In the genomic region with DNA sequence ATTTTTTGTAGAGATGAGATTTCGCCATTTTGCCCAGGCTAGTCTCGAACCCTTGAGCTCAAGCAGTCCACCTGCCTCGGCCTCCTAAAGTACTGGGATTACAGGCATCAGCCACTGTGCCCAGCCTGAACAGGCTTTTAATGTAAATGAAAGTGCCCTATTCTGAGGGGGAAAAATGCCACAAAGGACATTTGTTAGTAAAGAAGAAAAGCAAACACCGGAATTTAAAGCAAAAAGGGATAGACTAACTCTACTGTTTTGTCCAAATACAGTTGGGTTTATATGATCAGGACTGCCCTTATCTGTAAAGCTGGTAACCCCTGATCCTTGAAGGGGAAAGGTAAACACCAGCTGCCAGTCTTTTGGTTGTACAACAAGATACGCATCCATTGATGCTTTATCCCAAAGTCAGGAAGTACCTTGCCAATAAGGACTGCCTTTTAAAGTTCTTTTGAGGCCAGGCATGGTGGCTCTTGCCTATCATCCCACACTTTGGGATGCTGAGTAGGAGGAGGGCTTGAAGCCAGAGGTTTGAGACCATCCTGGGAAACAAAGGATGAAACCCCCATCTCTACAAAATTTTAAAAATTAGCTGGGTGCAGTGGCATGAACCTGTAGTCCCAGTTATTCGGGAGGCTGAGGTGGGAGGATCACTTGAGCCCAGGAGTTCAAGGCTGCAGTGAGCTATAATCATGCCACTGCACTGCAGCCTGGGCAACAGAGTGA, we compare ENCODE assay signal across 26 cellular contexts. TPM values are rescaled to one million over a fixed set of nuclear protein-coding genes. Genes with fewer than 3 reads are reported as not detected.
DNase-seq lines count a peak whose midpoint lies in the region; TF ChIP-seq lines count a peak whose summit lies in the region.
"Had no signal": no experiment of that assay in that cellular context is flagged by ENCODE, and none has a peak within 500 bp of the region (broad histone marks: within the 10 kb centered on the region; RNA-seq: fewer than 3 reads in every experiment).

No MANE protein-coding gene starts in this region.

- H3F3A ChIP-seq in Loucy (ENCODE audit: low read depth) = no peaks in the 10 kb centered on the region

- H3K9ac ChIP-seq in Loucy (ENCODE audit: low read depth, low read length, poor library complexity, severe bottlenecking) = no peak overlapping the region

- no peak overlapping the region for H3K27ac Mint-ChIP-seq in activated CD4-positive, alpha-beta memory T cell treated with anti-CD3 and anti-CD28 coated beads, Interleukin-2, amount 10 ng/mL, durations not matched to agents 7 days and 5 days
- H3K27ac Mint-ChIP-seq: HFFc6, T-cell had no signal

- H3K9me3 ChIP-seq in Loucy (ENCODE audit: insufficient read depth, low read depth, low read length) (no peaks in the 10 kb centered on the region), WERI-Rb-1 (ENCODE audit: severe bottlenecking) (no peaks in the 10 kb centered on the region)
- H3K9me3 ChIP-seq: HAP-1, MG63, SJSA1 had no signal

- H3K4me2 ChIP-seq in Loucy (ENCODE audit: low read depth, low read length, poor library complexity, severe bottlenecking) = no peak overlapping the region

- H3K4me3 ChIP-seq in Loucy (ENCODE audit: low read length, poor library complexity, severe bottlenecking) (no peak overlapping the region), WERI-Rb-1 (ENCODE audit: low read depth, low read length) (no peak overlapping the region)
- H3K4me3 ChIP-seq: HAP-1, MG63, SJSA1 had no signal

- H2AFZ ChIP-seq in Loucy (ENCODE audit: low read length) = 0 out of 2 replicates have a peak overlapping the region, but pooled peaks have one; percentile 60

- H3K36me3 ChIP-seq in Loucy (ENCODE audit: insufficient read depth, low read length) (no peaks in the 10 kb centered on the region), WERI-Rb-1 (no peaks in the 10 kb centered on the region)
- H3K36me3 ChIP-seq: HAP-1, MG63, SJSA1 had no signal

- peak overlapping the region; percentile 75 for H3K27ac ChIP-seq in WERI-Rb-1
- H3K27ac ChIP-seq: SJSA1 had no signal

- DNase-seq in DMS153 (lab: John Stamatoyannopoulos, UW) (peak; percentile 31), DMS153 treated with DMSO at 0.1 percent for 48 hours (lab: John Stamatoyannopoulos, UW; ENCODE audit: unreplicated experiment) (no peak), NCI-H524 (lab: John Stamatoyannopoulos, UW) (peak; percentile 19 to 49), NCI-H524 treated with DMSO at 0.1 percent for 48 hours (lab: John Stamatoyannopoulos, UW) (no peak), WERI-Rb-1 (no peak), SKM-1 treated with dmso at 0.1 percent for 144 hours (lab: John Stamatoyannopoulos, UW; ENCODE audit: unreplicated experiment) (no peak)
- DNase-seq in activated CD4-positive, alpha-beta memory T cell treated with anti-CD3 and anti-CD28 coated beads, Interleukin-2, amount 10 ng/mL, durations not matched to agents 7 days and 5 days = no peak
- DNase-seq: 8988T, DND-41, GOT3, HFFc6, KBM-7, MG63, NCI-H187, NCI-H2081 treated with DMSO at 0.1 percent for 48 hours, NCI-H2227 treated with DMSO at 0.1 percent for 48 hours, NCI-H526 treated with DMSO at 0.1 percent for 48 hours, Right ventricle myocardium superior, RPMI8226, T-cell had no signal

- no peaks in the 10 kb centered on the region for H3K9me2 ChIP-seq in Loucy (replicated peaks; ENCODE audit: low read depth, low read length)

- H3K27me3 ChIP-seq in Loucy (ENCODE audit: insufficient read depth, low read length, poor library complexity, severe bottlenecking) (no peaks in the 10 kb centered on the region), WERI-Rb-1 (ENCODE audit: insufficient read depth, low read depth, severe bottlenecking) (no peaks in the 10 kb centered on the region)
- H3K27me3 ChIP-seq: MG63 had no signal

- H3K4me1 ChIP-seq in Loucy (ENCODE audit: insufficient read depth, low read length, poor library complexity, severe bottlenecking) = peaks cover 4% of the 10 kb centered on the region
- H3K4me1 ChIP-seq: HAP-1, SJSA1 had no signal

- H3K4me3 Mint-ChIP-seq in activated CD4-positive, alpha-beta memory T cell treated with anti-CD3 and anti-CD28 coated beads, Interleukin-2, amount 10 ng/mL, durations not matched to agents 7 days and 5 days = no peak overlapping the region
- H3K4me3 Mint-ChIP-seq: HFFc6, T-cell had no signal

- no peaks in the 10 kb centered on the region for H3K79me2 ChIP-seq in Loucy (ENCODE audit: insufficient read depth, low read length)

- H4K20me1 ChIP-seq in Loucy (ENCODE audit: insufficient read depth, low read length, poor library complexity, severe bottlenecking) = no peaks in the 10 kb centered on the region

- H3K9me3 Mint-ChIP-seq in activated CD4-positive, alpha-beta memory T cell treated with anti-CD3 and anti-CD28 coated beads, Interleukin-2, amount 10 ng/mL, durations not matched to agents 7 days and 5 days = no peaks in the 10 kb centered on the region
- H3K9me3 Mint-ChIP-seq: HFFc6, T-cell had no signal

- POLR2A ChIA-PET in activated CD4-positive, alpha-beta memory T cell treated with anti-CD3 and anti-CD28 coated beads, Interleukin-2, amount 10 ng/mL, durations not matched to agents 7 days and 5 days (lab: Charles Lee) = no interaction called here

- peaks cover 12% of the 10 kb centered on the region for H3K27me3 Mint-ChIP-seq in activated CD4-positive, alpha-beta memory T cell treated with anti-CD3 and anti-CD28 coated beads, Interleukin-2, amount 10 ng/mL, durations not matched to agents 7 days and 5 days

- CTCF ChIA-PET in activated CD4-positive, alpha-beta memory T cell treated with anti-CD3 and anti-CD28 coated beads, Interleukin-2, amount 10 ng/mL, durations not matched to agents 7 days and 5 days (lab: Charles Lee) = no interaction called here

- no peaks in the 10 kb centered on the region for H3K4me1 Mint-ChIP-seq in activated CD4-positive, alpha-beta memory T cell treated with anti-CD3 and anti-CD28 coated beads, Interleukin-2, amount 10 ng/mL, durations not matched to agents 7 days and 5 days
- H3K4me1 Mint-ChIP-seq: T-cell had no signal

- TF ChIP-seq CTCF in Loucy (conservative IDR thresholded peaks at IDR 0.05; ENCODE audit: low read length) (no peak), WERI-Rb-1 (IDR thresholded peaks at IDR 0.05; ENCODE audit: low read depth, low read length) (no peak)

- no peaks in the 10 kb centered on the region for H3K36me3 Mint-ChIP-seq in activated CD4-positive, alpha-beta memory T cell treated with anti-CD3 and anti-CD28 coated beads, Interleukin-2, amount 10 ng/mL, durations not matched to agents 7 days and 5 days (ENCODE audit: low read depth)
- H3K36me3 Mint-ChIP-seq: T-cell had no signal

RNA-seq across cellular contexts. Expression of a gene that starts 13.1 kb away (rescaled TPM):
- not detected for total RNA-seq in activated CD4-positive, alpha-beta memory T cell treated with anti-CD3 and anti-CD28 coated beads, Interleukin-2, amount 10 ng/mL, durations not matched to agents 7 days and 5 days
- total RNA-seq: HFFc6; HT1080; LHCN-M2; SJSA1; T-cell; T-helper 2 cell treated with Interferon-gamma antibody and Interleukin-4, amounts not matched to agents 100 ng/mL and 5 ng/mL, for 36 hours had no signal

RNA-seq across cellular contexts. Expression of a gene that starts 16.8 kb away (rescaled TPM):
- total RNA-seq in activated CD4-positive, alpha-beta memory T cell treated with anti-CD3 and anti-CD28 coated beads, Interleukin-2, amount 10 ng/mL, durations not matched to agents 7 days and 5 days = not detected
- total RNA-seq: HFFc6; HT1080; LHCN-M2; Right ventricle myocardium superior; SJSA1; T-cell; T-helper 2 cell treated with Interferon-gamma antibody and Interleukin-4, amounts not matched to agents 100 ng/mL and 5 ng/mL, for 36 hours had no signal

RNA-seq across cellular contexts. Expression of a gene that starts 28.4 kb away (rescaled TPM):
- total RNA-seq in activated CD4-positive, alpha-beta memory T cell treated with anti-CD3 and anti-CD28 coated beads, Interleukin-2, amount 10 ng/mL, durations not matched to agents 7 days and 5 days = not detected
- total RNA-seq: HFFc6; HT1080; LHCN-M2; Right ventricle myocardium superior; SJSA1; T-cell; T-helper 2 cell treated with Interferon-gamma antibody and Interleukin-4, amounts not matched to agents 100 ng/mL and 5 ng/mL, for 36 hours had no signal

RNA-seq across cellular contexts. Expression of a gene that starts 39.3 kb away (rescaled TPM):
- total RNA-seq in activated CD4-positive, alpha-beta memory T cell treated with anti-CD3 and anti-CD28 coated beads, Interleukin-2, amount 10 ng/mL, durations not matched to agents 7 days and 5 days = 1 to 10 TPM; 1.3 to 1.4 TPM
- total RNA-seq: HFFc6, LHCN-M2, SJSA1 had no signal

Comparison
In these comparisons a context has a peak if more than half of its experiments do, and no peak if none do; other contexts are left out.
1. DNase-seq: peak in DMS153 (single experiment) and NCI-H524 (2 of 2); none in DMS153 treated with DMSO at 0.1 percent for 48 hours (single experiment), NCI-H524 treated with DMSO at 0.1 percent for 48 hours (single experiment), WERI-Rb-1 (single experiment), SKM-1 treated with dmso at 0.1 percent for 144 hours (single experiment) and activated CD4-positive, alpha-beta memory T cell treated with anti-CD3 and anti-CD28 coated beads, Interleukin-2, amount 10 ng/mL, durations not matched to agents 7 days and 5 days (single experiment).